1 cellular context compared by ENCODE assay signal in the genomic region with DNA sequence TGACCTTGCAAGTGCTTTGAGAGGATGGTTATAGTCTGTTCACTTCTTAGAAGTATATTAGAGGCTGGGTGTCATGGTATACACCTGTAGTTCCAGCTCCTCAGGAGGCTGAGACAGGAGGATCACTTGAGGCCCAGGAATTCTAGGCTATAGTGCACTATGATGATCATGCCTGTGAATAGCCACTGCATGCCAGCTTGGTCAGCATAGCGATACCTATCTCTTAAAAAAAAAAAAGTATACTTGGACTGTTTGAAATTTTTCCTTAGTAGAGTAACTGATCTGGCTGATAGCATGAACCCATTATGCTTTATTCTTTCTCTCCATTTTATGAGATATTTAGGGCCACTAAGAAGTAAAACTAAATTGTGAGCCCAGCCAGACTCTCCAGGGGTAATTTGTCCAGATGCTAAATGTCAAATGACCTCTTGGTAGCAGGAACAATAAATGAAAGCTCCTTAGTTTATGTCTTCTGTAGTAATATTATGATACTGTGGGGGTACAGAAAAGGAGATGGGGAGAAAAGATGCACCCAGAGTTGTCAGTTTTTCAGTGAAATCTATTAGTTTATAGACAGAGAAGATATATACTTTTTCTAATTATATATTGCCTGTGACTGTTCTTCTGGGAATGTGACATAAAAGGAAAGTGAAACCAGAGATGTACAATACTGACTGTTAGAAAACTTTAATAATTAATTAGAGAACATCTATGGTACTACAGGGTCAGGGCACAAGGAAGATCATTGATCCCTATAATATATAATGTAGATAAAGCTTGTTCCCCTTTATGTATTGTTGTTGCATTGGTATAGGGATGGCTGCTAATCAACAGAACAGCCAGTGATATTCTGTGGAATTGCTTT.
TF ChIP-seq lines count a peak whose summit lies in the region.

No MANE protein-coding gene starts in this region.

TF ChIP-seq in WTC11, 78 proteins besides CTCF, POLR2A, EP300 and RAD21 (continued from another document):
- TF ChIP-seq, protein P1, sequence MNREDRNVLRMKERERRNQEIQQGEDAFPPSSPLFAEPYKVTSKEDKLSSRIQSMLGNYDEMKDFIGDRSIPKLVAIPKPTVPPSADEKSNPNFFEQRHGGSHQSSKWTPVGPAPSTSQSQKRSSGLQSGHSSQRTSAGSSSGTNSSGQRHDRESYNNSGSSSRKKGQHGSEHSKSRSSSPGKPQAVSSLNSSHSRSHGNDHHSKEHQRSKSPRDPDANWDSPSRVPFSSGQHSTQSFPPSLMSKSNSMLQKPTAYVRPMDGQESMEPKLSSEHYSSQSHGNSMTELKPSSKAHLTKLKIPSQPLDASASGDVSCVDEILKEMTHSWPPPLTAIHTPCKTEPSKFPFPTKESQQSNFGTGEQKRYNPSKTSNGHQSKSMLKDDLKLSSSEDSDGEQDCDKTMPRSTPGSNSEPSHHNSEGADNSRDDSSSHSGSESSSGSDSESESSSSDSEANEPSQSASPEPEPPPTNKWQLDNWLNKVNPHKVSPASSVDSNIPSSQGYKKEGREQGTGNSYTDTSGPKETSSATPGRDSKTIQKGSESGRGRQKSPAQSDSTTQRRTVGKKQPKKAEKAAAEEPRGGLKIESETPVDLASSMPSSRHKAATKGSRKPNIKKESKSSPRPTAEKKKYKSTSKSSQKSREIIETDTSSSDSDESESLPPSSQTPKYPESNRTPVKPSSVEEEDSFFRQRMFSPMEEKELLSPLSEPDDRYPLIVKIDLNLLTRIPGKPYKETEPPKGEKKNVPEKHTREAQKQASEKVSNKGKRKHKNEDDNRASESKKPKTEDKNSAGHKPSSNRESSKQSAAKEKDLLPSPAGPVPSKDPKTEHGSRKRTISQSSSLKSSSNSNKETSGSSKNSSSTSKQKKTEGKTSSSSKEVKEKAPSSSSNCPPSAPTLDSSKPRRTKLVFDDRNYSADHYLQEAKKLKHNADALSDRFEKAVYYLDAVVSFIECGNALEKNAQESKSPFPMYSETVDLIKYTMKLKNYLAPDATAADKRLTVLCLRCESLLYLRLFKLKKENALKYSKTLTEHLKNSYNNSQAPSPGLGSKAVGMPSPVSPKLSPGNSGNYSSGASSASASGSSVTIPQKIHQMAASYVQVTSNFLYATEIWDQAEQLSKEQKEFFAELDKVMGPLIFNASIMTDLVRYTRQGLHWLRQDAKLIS (CRISPR knock-in tag; IDR thresholded peaks at IDR 0.05; ENCODE audit: borderline replicate concordance): no peak
- TF ChIP-seq, protein P2, sequence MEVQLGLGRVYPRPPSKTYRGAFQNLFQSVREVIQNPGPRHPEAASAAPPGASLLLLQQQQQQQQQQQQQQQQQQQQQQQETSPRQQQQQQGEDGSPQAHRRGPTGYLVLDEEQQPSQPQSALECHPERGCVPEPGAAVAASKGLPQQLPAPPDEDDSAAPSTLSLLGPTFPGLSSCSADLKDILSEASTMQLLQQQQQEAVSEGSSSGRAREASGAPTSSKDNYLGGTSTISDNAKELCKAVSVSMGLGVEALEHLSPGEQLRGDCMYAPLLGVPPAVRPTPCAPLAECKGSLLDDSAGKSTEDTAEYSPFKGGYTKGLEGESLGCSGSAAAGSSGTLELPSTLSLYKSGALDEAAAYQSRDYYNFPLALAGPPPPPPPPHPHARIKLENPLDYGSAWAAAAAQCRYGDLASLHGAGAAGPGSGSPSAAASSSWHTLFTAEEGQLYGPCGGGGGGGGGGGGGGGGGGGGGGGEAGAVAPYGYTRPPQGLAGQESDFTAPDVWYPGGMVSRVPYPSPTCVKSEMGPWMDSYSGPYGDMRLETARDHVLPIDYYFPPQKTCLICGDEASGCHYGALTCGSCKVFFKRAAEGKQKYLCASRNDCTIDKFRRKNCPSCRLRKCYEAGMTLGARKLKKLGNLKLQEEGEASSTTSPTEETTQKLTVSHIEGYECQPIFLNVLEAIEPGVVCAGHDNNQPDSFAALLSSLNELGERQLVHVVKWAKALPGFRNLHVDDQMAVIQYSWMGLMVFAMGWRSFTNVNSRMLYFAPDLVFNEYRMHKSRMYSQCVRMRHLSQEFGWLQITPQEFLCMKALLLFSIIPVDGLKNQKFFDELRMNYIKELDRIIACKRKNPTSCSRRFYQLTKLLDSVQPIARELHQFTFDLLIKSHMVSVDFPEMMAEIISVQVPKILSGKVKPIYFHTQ (CRISPR knock-in tag; IDR thresholded peaks at IDR 0.05): no peak
- TF ChIP-seq, protein P3, sequence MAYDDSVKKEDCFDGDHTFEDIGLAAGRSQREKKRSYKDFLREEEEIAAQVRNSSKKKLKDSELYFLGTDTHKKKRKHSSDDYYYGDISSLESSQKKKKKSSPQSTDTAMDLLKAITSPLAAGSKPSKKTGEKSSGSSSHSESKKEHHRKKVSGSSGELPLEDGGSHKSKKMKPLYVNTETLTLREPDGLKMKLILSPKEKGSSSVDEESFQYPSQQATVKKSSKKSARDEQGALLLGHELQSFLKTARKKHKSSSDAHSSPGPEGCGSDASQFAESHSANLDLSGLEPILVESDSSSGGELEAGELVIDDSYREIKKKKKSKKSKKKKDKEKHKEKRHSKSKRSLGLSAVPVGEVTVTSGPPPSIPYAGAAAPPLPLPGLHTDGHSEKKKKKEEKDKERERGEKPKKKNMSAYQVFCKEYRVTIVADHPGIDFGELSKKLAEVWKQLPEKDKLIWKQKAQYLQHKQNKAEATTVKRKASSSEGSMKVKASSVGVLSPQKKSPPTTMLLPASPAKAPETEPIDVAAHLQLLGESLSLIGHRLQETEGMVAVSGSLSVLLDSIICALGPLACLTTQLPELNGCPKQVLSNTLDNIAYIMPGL (CRISPR knock-in tag; IDR thresholded peaks at IDR 0.05): no peak
- no peak for TF ChIP-seq ZNF138 (CRISPR knock-in tag; conservative IDR thresholded peaks at IDR 0.05)
- no peak for TF ChIP-seq FOXP1 (CRISPR knock-in tag; IDR thresholded peaks at IDR 0.05; ENCODE audit: borderline replicate concordance)
- no peak for TF ChIP-seq HMGA2 (CRISPR knock-in tag; IDR thresholded peaks at IDR 0.05)
- no peak for TF ChIP-seq NR1H2 (CRISPR knock-in tag; IDR thresholded peaks at IDR 0.05)
- TF ChIP-seq, protein P4, sequence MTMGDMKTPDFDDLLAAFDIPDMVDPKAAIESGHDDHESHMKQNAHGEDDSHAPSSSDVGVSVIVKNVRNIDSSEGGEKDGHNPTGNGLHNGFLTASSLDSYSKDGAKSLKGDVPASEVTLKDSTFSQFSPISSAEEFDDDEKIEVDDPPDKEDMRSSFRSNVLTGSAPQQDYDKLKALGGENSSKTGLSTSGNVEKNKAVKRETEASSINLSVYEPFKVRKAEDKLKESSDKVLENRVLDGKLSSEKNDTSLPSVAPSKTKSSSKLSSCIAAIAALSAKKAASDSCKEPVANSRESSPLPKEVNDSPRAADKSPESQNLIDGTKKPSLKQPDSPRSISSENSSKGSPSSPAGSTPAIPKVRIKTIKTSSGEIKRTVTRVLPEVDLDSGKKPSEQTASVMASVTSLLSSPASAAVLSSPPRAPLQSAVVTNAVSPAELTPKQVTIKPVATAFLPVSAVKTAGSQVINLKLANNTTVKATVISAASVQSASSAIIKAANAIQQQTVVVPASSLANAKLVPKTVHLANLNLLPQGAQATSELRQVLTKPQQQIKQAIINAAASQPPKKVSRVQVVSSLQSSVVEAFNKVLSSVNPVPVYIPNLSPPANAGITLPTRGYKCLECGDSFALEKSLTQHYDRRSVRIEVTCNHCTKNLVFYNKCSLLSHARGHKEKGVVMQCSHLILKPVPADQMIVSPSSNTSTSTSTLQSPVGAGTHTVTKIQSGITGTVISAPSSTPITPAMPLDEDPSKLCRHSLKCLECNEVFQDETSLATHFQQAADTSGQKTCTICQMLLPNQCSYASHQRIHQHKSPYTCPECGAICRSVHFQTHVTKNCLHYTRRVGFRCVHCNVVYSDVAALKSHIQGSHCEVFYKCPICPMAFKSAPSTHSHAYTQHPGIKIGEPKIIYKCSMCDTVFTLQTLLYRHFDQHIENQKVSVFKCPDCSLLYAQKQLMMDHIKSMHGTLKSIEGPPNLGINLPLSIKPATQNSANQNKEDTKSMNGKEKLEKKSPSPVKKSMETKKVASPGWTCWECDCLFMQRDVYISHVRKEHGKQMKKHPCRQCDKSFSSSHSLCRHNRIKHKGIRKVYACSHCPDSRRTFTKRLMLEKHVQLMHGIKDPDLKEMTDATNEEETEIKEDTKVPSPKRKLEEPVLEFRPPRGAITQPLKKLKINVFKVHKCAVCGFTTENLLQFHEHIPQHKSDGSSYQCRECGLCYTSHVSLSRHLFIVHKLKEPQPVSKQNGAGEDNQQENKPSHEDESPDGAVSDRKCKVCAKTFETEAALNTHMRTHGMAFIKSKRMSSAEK (CRISPR knock-in tag; IDR thresholded peaks at IDR 0.05; ENCODE audit: borderline replicate concordance): no peak
- no peak for TF ChIP-seq ZNF671 (CRISPR knock-in tag; IDR thresholded peaks at IDR 0.05)
- TF ChIP-seq SMAD3 (CRISPR knock-in tag; IDR thresholded peaks at IDR 0.05; ENCODE audit: borderline replicate concordance): no peak
- TF ChIP-seq, protein P5, sequence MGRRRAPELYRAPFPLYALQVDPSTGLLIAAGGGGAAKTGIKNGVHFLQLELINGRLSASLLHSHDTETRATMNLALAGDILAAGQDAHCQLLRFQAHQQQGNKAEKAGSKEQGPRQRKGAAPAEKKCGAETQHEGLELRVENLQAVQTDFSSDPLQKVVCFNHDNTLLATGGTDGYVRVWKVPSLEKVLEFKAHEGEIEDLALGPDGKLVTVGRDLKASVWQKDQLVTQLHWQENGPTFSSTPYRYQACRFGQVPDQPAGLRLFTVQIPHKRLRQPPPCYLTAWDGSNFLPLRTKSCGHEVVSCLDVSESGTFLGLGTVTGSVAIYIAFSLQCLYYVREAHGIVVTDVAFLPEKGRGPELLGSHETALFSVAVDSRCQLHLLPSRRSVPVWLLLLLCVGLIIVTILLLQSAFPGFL (CRISPR knock-in tag; IDR thresholded peaks at IDR 0.05; ENCODE audit: borderline replicate concordance): no peak
- TF ChIP-seq ZNF416 (CRISPR knock-in tag; IDR thresholded peaks at IDR 0.05): no peak
- no peak for TF ChIP-seq FOXK1 (CRISPR knock-in tag; IDR thresholded peaks at IDR 0.05)
- TF ChIP-seq, protein P6, sequence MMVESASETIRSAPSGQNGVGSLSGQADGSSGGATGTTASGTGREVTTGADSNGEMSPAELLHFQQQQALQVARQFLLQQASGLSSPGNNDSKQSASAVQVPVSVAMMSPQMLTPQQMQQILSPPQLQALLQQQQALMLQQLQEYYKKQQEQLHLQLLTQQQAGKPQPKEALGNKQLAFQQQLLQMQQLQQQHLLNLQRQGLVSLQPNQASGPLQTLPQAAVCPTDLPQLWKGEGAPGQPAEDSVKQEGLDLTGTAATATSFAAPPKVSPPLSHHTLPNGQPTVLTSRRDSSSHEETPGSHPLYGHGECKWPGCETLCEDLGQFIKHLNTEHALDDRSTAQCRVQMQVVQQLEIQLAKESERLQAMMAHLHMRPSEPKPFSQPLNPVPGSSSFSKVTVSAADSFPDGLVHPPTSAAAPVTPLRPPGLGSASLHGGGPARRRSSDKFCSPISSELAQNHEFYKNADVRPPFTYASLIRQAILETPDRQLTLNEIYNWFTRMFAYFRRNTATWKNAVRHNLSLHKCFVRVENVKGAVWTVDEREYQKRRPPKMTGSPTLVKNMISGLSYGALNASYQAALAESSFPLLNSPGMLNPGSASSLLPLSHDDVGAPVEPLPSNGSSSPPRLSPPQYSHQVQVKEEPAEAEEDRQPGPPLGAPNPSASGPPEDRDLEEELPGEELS (CRISPR knock-in tag; IDR thresholded peaks at IDR 0.05): no peak
